In the genomic region with DNA sequence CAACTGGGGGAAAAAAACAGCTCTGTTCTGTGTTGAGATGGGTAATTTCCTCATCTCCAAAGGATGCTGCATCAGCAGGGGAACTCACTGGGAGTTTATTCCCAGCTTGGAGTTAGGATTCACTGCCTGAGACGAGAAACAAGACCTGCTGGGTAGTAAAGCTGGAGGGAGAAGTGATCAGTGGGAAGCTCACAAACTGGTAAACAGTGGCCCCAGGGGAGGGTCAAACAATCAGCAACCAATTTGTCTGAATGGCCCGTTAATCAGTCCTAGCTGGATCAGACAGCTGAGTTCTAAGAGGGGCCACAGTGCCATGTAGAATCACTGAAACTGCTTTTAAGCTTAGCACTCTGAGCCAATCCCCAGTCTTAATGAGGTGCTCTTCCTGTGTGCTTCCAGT, we compare ENCODE assay signal across 22 cellular contexts.
"Had no signal": no experiment of that assay in that cellular context is flagged by ENCODE, and none has a peak within 500 bp of the region (broad histone marks: within the 10 kb centered on the region; RNA-seq: fewer than 3 reads in every experiment).

No MANE protein-coding gene starts in this region.

- ATAC-seq: activated CD4-positive, CD25-positive, alpha-beta regulatory T cell treated with anti-CD3 and anti-CD28 coated beads, Interleukin-2, amount 50 U/mL, for 24 hours; activated T-cell treated with anti-CD3 and anti-CD28 coated beads, Interleukin-2, amount 50 U/mL, for 4 hours; mucosa of descending colon; naive thymus-derived CD4-positive, alpha-beta T cell had no signal

- H3K27ac Mint-ChIP-seq: activated CD4-positive, alpha-beta T cell treated with anti-CD3 and anti-CD28 coated beads, Interleukin-2, amount 10 ng/mL, durations not matched to agents 7 days and 5 days; activated naive CD4-positive, alpha-beta T cell treated with anti-CD3 and anti-CD28 coated beads, Interleukin-2, amount 50 U/mL, for 24 hours; immature natural killer cell; naive thymus-derived CD4-positive, alpha-beta T cell had no signal

- H3K4me3 Mint-ChIP-seq: activated CD4-positive, alpha-beta T cell treated with anti-CD3 and anti-CD28 coated beads, Interleukin-2, amount 10 ng/mL, durations not matched to agents 7 days and 5 days; activated naive CD4-positive, alpha-beta T cell treated with anti-CD3 and anti-CD28 coated beads, Interleukin-2, amount 50 U/mL, for 24 hours; activated T-cell treated with anti-CD3 and anti-CD28 coated beads, Interleukin-2, amount 50 U/mL, for 4 hours; immature natural killer cell; naive thymus-derived CD4-positive, alpha-beta T cell had no signal

- H3K4me1 Mint-ChIP-seq: activated CD4-positive, alpha-beta T cell treated with anti-CD3 and anti-CD28 coated beads, Interleukin-2, amount 10 ng/mL, durations not matched to agents 7 days and 5 days; activated naive CD4-positive, alpha-beta T cell treated with anti-CD3 and anti-CD28 coated beads, Interleukin-2, amount 50 U/mL, for 24 hours; immature natural killer cell; naive thymus-derived CD4-positive, alpha-beta T cell had no signal

- H3K4me1 ChIP-seq: breast epithelium, left ventricle myocardium inferior, spleen, thyroid gland, uterus had no signal

- H3K4me3 ChIP-seq: breast epithelium, coronary artery, left ventricle myocardium inferior, mucosa of descending colon, spleen, thyroid gland, uterus had no signal

- H3K36me3 Mint-ChIP-seq: activated naive CD4-positive, alpha-beta T cell treated with anti-CD3 and anti-CD28 coated beads, Interleukin-2, amount 50 U/mL, for 24 hours; immature natural killer cell; naive thymus-derived CD4-positive, alpha-beta T cell had no signal

- DNase-seq: activated CD4-positive, alpha-beta T cell treated with anti-CD3 and anti-CD28 coated beads, Interleukin-2, amount 10 ng/mL, durations not matched to agents 7 days and 5 days; activated CD8-positive, alpha-beta memory T cell treated with anti-CD3 and anti-CD28 coated beads, Interleukin-2, amount 50 U/mL, for 4 hours; activated effector memory CD4-positive, alpha-beta T cell treated with Interleukin-2 at 50 U/mL for 16 hours; activated T-cell treated with anti-CD3 and anti-CD28 coated beads, Interleukin-2, amount 50 U/mL, for 4 hours; erythroblast; foreskin melanocyte; glutamatergic neuron; immature natural killer cell; kidney glomerular epithelial cell; left ventricle myocardium inferior; mammary epithelial cell; mucosa of descending colon; naive thymus-derived CD4-positive, alpha-beta T cell; spleen; stimulated activated naive CD4-positive, alpha-beta T cell; T1000; thyroid gland; uterus had no signal

- H3K9me3 ChIP-seq: breast epithelium, left ventricle myocardium inferior, mucosa of descending colon, spleen, thyroid gland, uterus had no signal

- H3K27ac ChIP-seq: breast epithelium, coronary artery, left ventricle myocardium inferior, spleen, thyroid gland, uterus had no signal

- H3K36me3 ChIP-seq: breast epithelium, left ventricle myocardium inferior, spleen, thyroid gland, uterus had no signal

- H3K9me3 Mint-ChIP-seq: activated CD4-positive, alpha-beta T cell treated with anti-CD3 and anti-CD28 coated beads, Interleukin-2, amount 10 ng/mL, durations not matched to agents 7 days and 5 days; activated T-cell treated with anti-CD3 and anti-CD28 coated beads, Interleukin-2, amount 50 U/mL, for 4 hours; immature natural killer cell had no signal

- H3K27me3 ChIP-seq: breast epithelium, spleen, thyroid gland, uterus had no signal
